1 cellular context compared by ENCODE assay signal in genomic region chr17:47193931-47194481, GRCh38.
TF ChIP-seq lines count a peak whose summit lies in the region.

No MANE protein-coding gene starts in this region.

TF ChIP-seq in K562, 482 proteins besides CTCF, POLR2A, EP300 and RAD21 (continues in another document):
- no peak for TF ChIP-seq ZNF609 (CRISPR knock-in tag; IDR thresholded peaks at IDR 0.05; ENCODE audit: borderline replicate concordance)
- TF ChIP-seq SLC30A9 (CRISPR knock-in tag; IDR thresholded peaks at IDR 0.05) = no peak
- TF ChIP-seq ZNF695 (CRISPR knock-in tag; IDR thresholded peaks at IDR 0.05) = no peak
- no peak for TF ChIP-seq ZNF785 (CRISPR knock-in tag; IDR thresholded peaks at IDR 0.05)
- no peak for TF ChIP-seq KAT8 (IDR thresholded peaks at IDR 0.05; ENCODE audit: low read depth)
- TF ChIP-seq, protein P1, sequence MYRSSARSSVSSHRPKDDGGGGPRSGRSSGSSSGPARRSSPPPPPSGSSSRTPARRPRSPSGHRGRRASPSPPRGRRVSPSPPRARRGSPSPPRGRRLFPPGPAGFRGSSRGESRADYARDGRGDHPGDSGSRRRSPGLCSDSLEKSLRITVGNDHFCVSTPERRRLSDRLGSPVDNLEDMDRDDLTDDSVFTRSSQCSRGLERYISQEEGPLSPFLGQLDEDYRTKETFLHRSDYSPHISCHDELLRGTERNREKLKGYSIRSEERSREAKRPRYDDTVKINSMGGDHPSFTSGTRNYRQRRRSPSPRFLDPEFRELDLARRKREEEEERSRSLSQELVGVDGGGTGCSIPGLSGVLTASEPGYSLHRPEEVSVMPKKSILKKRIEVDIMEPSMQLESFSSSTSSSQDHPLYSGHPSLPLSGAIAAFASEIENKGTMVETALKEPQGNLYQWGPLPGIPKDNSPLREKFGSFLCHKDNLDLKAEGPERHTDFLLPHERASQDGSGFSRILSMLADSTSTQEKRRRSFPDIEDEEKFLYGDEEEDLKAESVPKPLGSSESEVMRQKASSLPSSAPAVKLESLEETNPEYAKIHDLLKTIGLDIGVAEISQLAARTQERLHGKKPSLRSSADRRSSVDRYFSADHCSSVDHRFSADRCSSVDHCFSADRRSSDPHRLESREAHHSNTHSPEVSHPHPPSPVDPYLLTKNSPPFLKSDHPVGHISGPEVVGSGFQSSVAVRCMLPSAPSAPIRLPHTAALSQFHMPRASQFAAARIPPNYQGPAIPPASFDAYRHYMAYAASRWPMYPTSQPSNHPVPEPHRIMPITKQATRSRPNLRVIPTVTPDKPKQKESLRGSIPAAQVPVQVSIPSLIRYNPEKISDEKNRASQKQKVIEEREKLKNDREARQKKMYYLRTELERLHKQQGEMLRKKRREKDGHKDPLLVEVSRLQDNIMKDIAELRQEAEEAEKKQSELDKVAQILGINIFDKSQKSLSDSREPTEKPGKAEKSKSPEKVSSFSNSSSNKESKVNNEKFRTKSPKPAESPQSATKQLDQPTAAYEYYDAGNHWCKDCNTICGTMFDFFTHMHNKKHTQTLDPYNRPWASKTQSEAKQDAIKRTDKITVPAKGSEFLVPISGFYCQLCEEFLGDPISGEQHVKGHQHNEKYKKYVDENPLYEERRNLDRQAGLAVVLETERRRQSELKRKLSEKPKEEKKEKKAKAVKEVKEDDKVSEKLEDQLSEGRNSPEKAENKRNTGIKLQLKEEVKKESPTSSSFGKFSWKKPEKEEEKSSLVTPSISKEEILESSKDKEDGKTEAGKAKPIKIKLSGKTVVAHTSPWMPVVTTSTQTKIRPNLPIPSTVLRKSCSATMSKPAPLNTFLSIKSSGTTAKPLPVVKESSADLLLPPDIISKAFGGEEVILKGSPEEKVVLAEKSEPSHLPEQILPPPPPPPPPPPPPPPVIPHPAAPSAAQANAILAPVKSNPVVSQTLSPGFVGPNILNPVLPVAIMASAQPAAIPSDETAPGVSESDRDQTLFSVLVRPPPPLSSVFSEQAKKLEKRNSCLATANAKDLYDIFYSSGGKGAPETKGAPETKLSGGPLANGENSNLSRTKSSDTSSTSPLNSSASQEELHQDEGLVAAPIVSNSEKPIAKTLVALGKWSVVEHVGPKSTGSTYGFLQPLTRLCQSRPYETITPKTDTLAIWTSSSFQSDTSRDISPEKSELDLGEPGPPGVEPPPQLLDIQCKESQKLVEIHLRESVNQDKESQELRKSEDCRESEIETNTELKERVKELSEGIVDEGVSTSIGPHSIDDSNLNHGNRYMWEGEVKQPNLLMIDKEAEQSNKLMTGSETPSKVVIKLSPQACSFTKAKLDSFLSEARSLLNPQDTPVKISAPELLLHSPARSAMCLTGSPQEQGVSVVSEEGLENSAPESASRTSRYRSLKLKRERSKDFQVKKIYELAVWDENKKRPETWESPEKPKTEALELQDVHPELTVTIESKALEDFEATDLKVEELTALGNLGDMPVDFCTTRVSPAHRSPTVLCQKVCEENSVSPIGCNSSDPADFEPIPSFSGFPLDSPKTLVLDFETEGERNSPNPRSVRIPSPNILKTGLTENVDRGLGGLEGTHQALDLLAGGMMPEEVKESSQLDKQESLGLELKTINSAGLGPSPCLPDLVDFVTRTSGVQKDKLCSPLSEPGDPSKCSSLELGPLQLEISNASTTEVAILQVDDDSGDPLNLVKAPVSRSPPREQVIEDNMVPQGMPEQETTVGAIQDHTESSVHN (IDR thresholded peaks at IDR 0.05; ENCODE audit: borderline replicate concordance in 1 of 2, low read depth in 1 of 2) = no peak
- TF ChIP-seq DLX4 (CRISPR knock-in tag; IDR thresholded peaks at IDR 0.05) = no peak
- no peak for TF ChIP-seq ZBTB1 (CRISPR knock-in tag; IDR thresholded peaks at IDR 0.05; ENCODE audit: borderline replicate concordance, low read depth)
- no peak for TF ChIP-seq DPF2 (IDR thresholded peaks at IDR 0.05)
- TF ChIP-seq ZNF584 (CRISPR knock-in tag; IDR thresholded peaks at IDR 0.05; ENCODE audit: low read depth) = no peak
- 0 out of 2 replicates have a peak, but pooled peaks have one; percentile 14 for TF ChIP-seq SOX6 (IDR thresholded peaks at IDR 0.05)
- TF ChIP-seq NCOR1 (IDR thresholded peaks at IDR 0.05) = peak; percentile 26; the same call in 1 of the 2 replicates
- TF ChIP-seq, protein P2, sequence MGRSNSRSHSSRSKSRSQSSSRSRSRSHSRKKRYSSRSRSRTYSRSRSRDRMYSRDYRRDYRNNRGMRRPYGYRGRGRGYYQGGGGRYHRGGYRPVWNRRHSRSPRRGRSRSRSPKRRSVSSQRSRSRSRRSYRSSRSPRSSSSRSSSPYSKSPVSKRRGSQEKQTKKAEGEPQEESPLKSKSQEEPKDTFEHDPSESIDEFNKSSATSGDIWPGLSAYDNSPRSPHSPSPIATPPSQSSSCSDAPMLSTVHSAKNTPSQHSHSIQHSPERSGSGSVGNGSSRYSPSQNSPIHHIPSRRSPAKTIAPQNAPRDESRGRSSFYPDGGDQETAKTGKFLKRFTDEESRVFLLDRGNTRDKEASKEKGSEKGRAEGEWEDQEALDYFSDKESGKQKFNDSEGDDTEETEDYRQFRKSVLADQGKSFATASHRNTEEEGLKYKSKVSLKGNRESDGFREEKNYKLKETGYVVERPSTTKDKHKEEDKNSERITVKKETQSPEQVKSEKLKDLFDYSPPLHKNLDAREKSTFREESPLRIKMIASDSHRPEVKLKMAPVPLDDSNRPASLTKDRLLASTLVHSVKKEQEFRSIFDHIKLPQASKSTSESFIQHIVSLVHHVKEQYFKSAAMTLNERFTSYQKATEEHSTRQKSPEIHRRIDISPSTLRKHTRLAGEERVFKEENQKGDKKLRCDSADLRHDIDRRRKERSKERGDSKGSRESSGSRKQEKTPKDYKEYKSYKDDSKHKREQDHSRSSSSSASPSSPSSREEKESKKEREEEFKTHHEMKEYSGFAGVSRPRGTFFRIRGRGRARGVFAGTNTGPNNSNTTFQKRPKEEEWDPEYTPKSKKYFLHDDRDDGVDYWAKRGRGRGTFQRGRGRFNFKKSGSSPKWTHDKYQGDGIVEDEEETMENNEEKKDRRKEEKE (IDR thresholded peaks at IDR 0.05; ENCODE audit: borderline replicate concordance in 1 of 2, control insufficient read depth in 1 of 2, low read depth in 2 of 2, low read length in 1 of 2) = no peak
- no peak for TF ChIP-seq NELFE (IDR thresholded peaks at IDR 0.05; ENCODE audit: insufficient read depth, insufficient read length)
- no peak for TF ChIP-seq BRF1 (IDR thresholded peaks at IDR 0.05; ENCODE audit: borderline replicate concordance, extremely low read depth, insufficient read length)
- no peak for TF ChIP-seq CBX8 (IDR thresholded peaks at IDR 0.05; ENCODE audit: borderline replicate concordance, extremely low read depth, low read depth, low read length, poor library complexity, severe bottlenecking)
- no peak for TF ChIP-seq USF2 (CRISPR knock-in tag; IDR thresholded peaks at IDR 0.05)
- TF ChIP-seq ZBTB49 (CRISPR knock-in tag; IDR thresholded peaks at IDR 0.05; ENCODE audit: borderline replicate concordance) = no peak
- TF ChIP-seq PRPF4 (IDR thresholded peaks at IDR 0.05; ENCODE audit: insufficient read depth, low read depth, low read length, poor library complexity, severe bottlenecking) = no peak
- TF ChIP-seq GTF2A2 (tag; IDR thresholded peaks at IDR 0.05) = no peak
- no peak for TF ChIP-seq RAD51 (IDR thresholded peaks at IDR 0.05; ENCODE audit: borderline replicate concordance, low read depth)
- 0 out of 4 replicates have a peak, but pooled peaks of 1 of the 2 experiments have one; percentile 17 for TF ChIP-seq RCOR1 (IDR thresholded peaks at IDR 0.05; ENCODE audit: borderline replicate concordance in 1 of 2, low read depth in 2 of 2, low read length in 2 of 2)
- TF ChIP-seq GTF2B (IDR thresholded peaks at IDR 0.05; ENCODE audit: extremely low read depth, insufficient read length) = no peak
- no peak for TF ChIP-seq ZNF263 (CRISPR knock-in tag; IDR thresholded peaks at IDR 0.05; ENCODE audit: borderline replicate concordance)
- peak; percentile 48 for TF ChIP-seq CBFA2T2 (conservative IDR thresholded peaks at IDR 0.05)
- TF ChIP-seq KDM1A (IDR thresholded peaks at IDR 0.05) = peak; percentile 57 to 68; a peak in 3 of 4 replicates
- TF ChIP-seq ZNF589 (CRISPR knock-in tag; IDR thresholded peaks at IDR 0.05; ENCODE audit: low read depth) = no peak
- no peak for TF ChIP-seq CBX1 (IDR thresholded peaks at IDR 0.05; ENCODE audit: low read depth)
- no peak for TF ChIP-seq XRCC5 (IDR thresholded peaks at IDR 0.05; ENCODE audit: low read depth, low read length)
- TF ChIP-seq, protein P3, sequence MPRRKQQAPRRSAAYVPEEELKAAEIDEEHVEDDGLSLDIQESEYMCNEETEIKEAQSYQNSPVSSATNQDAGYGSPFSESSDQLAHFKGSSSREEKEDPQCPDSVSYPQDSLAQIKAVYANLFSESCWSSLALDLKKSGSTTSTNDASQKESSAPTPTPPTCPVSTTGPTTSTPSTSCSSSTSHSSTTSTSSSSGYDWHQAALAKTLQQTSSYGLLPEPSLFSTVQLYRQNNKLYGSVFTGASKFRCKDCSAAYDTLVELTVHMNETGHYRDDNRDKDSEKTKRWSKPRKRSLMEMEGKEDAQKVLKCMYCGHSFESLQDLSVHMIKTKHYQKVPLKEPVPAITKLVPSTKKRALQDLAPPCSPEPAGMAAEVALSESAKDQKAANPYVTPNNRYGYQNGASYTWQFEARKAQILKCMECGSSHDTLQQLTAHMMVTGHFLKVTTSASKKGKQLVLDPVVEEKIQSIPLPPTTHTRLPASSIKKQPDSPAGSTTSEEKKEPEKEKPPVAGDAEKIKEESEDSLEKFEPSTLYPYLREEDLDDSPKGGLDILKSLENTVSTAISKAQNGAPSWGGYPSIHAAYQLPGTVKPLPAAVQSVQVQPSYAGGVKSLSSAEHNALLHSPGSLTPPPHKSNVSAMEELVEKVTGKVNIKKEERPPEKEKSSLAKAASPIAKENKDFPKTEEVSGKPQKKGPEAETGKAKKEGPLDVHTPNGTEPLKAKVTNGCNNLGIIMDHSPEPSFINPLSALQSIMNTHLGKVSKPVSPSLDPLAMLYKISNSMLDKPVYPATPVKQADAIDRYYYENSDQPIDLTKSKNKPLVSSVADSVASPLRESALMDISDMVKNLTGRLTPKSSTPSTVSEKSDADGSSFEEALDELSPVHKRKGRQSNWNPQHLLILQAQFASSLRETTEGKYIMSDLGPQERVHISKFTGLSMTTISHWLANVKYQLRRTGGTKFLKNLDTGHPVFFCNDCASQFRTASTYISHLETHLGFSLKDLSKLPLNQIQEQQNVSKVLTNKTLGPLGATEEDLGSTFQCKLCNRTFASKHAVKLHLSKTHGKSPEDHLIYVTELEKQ (CRISPR knock-in tag; IDR thresholded peaks at IDR 0.05) = no peak
- no peak for TF ChIP-seq TCF3 (CRISPR knock-in tag; IDR thresholded peaks at IDR 0.05)
- no peak for TF ChIP-seq ZNF316 (IDR thresholded peaks at IDR 0.05)
- TF ChIP-seq FUS (optimal IDR thresholded peaks at IDR 0.05; ENCODE audit: low read depth, low read length) = no peak
